18 cellular contexts compared by ENCODE assay signal in the genomic region with DNA sequence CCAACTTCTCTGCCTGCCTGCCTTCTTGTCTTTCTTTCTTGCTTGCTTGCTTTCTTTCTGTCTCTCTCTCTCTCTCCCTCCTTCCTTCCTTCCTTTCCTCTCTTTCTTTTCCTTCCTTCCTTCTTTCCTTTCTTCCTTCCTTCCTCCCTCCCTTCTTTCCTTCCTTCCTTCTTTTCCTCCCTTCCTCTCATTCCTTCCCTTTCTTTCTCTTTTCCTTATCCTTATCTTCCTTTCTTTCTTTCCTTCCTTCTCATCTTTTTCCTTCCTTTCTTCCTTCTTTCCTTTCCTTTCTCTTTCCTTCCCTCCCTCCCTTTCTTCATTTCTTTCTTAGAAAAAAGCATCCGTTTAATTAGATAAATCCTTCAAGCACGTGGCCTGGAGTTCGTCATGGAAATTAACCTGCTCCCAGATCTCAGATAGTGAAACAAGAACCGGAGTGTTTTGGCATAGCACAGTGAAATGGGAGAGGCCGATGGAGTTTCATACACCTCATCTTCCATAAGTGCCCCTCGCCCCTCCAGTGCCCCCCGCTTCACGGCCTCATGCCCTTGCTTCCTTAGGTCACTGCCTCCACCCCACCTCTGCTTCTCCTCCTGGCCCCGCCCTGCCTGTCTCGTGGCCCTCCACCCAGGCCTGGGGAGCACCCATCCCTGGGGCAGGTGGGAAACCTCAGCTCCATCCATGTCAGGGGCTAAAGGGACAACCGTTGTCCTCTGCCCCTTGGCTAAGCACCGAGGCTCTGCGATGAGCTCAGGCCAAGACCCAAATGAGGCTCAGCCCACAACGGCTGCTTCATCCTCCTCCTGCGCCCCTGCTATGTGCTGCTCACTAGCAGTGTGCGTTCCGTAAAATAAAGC. TPM values are rescaled to one million over a fixed set of nuclear protein-coding genes. Genes with fewer than 3 reads are reported as not detected.
DNase-seq lines count a peak whose midpoint lies in the region; ATAC-seq and TF ChIP-seq lines count a peak whose summit lies in the region.
"Had no signal": no experiment of that assay in that cellular context is flagged by ENCODE, and none has a peak within 500 bp of the region (broad histone marks: within the 10 kb centered on the region; RNA-seq: fewer than 3 reads in every experiment).

No MANE protein-coding gene starts in this region.

- H3K9me3 ChIP-seq in mucosa of stomach (ENCODE audit: control insufficient read depth, low read length), result no peaks in the 10 kb centered on the region
- no peaks in the 10 kb centered on the region for H3K9me3 ChIP-seq in sigmoid colon
- H3K9me3 ChIP-seq in vagina, result no peaks in the 10 kb centered on the region
- H3K9me3 ChIP-seq: MG63 had no signal

- H3K4me3 ChIP-seq in mucosa of stomach (ENCODE audit: low read length), result no peak overlapping the region
- H3K4me3 ChIP-seq in sigmoid colon, result no peak overlapping the region
- H3K4me3 ChIP-seq in vagina, result no peak overlapping the region
- H3K4me3 ChIP-seq: MG63 had no signal

- TF ChIP-seq POLR2A in sigmoid colon (IDR thresholded peaks at IDR 0.05) (no peak), vagina (IDR thresholded peaks at IDR 0.05) (no peak)

- POLR2A ChIA-PET in WTC11 (lab: Charles Lee), result no interaction called here

- H3K36me3 ChIP-seq in mucosa of stomach (ENCODE audit: control insufficient read depth, insufficient read depth, low read length), result no peaks in the 10 kb centered on the region
- H3K36me3 ChIP-seq in sigmoid colon, result no peaks in the 10 kb centered on the region
- no peaks in the 10 kb centered on the region for H3K36me3 ChIP-seq in vagina
- H3K36me3 ChIP-seq: MG63 had no signal

- CTCF ChIA-PET in WTC11 (lab: Charles Lee), result interaction anchor here (1.1 kb wide), 1 partner anchor 157 kb away, joined by 3 read pairs; no protein-coding TSS in a partner anchor

- H3K27ac ChIP-seq in sigmoid colon (peak overlapping the region in 3 of 4 donors; percentile 72 to 92 (median 91)), vagina (no peak overlapping the region)
- H3K27ac ChIP-seq: C4-2B had no signal

- H3K27ac Mint-ChIP-seq in WTC11, result no peak overlapping the region

- peak in 1 of 4 donors; percentile 36 for TF ChIP-seq EP300 in sigmoid colon (IDR thresholded peaks at IDR 0.05)

- TF ChIP-seq CTCF in WTC11 (IDR thresholded peaks at IDR 0.05) (no peak), sigmoid colon (IDR thresholded peaks at IDR 0.05) (no peak), vagina (IDR thresholded peaks at IDR 0.05) (no peak)

- H3K36me3 Mint-ChIP-seq in WTC11, result no peaks in the 10 kb centered on the region

- ATAC-seq in WTC11, result no peak
- no peak for ATAC-seq in HG03439 (IDR thresholded peaks at IDR 0.05; ENCODE audit: unreplicated experiment)

- peak overlapping the region; percentile 7 for H3K9ac ChIP-seq in mucosa of stomach (ENCODE audit: low read length)

- peaks cover 84% of the 10 kb centered on the region for H3K4me1 ChIP-seq in mucosa of stomach (ENCODE audit: control insufficient read depth, insufficient read depth, low read length)
- H3K4me1 ChIP-seq in sigmoid colon, result peaks cover 0 to 98% (median 51%) of the 10 kb centered on the region in 4 donors
- H3K4me1 ChIP-seq in vagina, result peaks cover 9% of the 10 kb centered on the region

- WGBS in sigmoid colon, 2 donors, result 52 to 76% methylated on average over 17 of the region's 17 CpGs

- DNase-seq in activated effector memory CD4-positive, alpha-beta T cell treated with anti-CD3 and anti-CD28 coated beads, Interleukin-2, amount 50 U/mL, for 16 hours, result peak; percentile 55
- DNase-seq in activated effector memory CD4-positive, alpha-beta T cell treated with Interleukin-2 at 50 U/mL for 16 hours, result no peak
- DNase-seq in WTC11 (ENCODE audit: low spot score) (no peak), sigmoid colon (no peak), NCI-H2171 treated with DMSO at 0.1 percent for 48 hours (lab: John Stamatoyannopoulos, UW) (no peak), vagina (ENCODE audit: extremely low spot score in 2 of 2) (no peak)
- DNase-seq: COR-L47, DMS53, GOT3, KG1, MG63, NCI-H1105, NCI-H187, NCI-H446 treated with DMSO at 0.1 percent for 48 hours, NCI-H748 treated with DMSO at 0.1 percent for 48 hours had no signal

- H3K4me3 Mint-ChIP-seq in WTC11, result no peak overlapping the region

- H3K27me3 Mint-ChIP-seq in WTC11 (ENCODE audit: low read depth), result no peaks in the 10 kb centered on the region

- H3K27me3 ChIP-seq in mucosa of stomach (ENCODE audit: control insufficient read depth, insufficient read depth, low read length) (no peaks in the 10 kb centered on the region), sigmoid colon (no peaks in the 10 kb centered on the region), vagina (no peaks in the 10 kb centered on the region)

- H3K9me3 Mint-ChIP-seq in WTC11, result no peaks in the 10 kb centered on the region

- intact Hi-C loops in sigmoid colon (cut with DNase I) (loop anchor here (5.0 kb wide), 1 partner anchor 58 kb away; no protein-coding TSS in a partner anchor), vagina (cut with DNase I) (no loop called here)

- no peaks in the 10 kb centered on the region for H3K4me1 Mint-ChIP-seq in WTC11

TF ChIP-seq in WTC11, 78 proteins besides CTCF, POLR2A, EP300 and RAD21:
- TF ChIP-seq ZNF138 (CRISPR knock-in tag; conservative IDR thresholded peaks at IDR 0.05) (no peak), PRRX2 (CRISPR knock-in tag; IDR thresholded peaks at IDR 0.05) (no peak), JUN (CRISPR knock-in tag; IDR thresholded peaks at IDR 0.05) (no peak), ZNF512 (CRISPR knock-in tag; IDR thresholded peaks at IDR 0.05; ENCODE audit: borderline replicate concordance) (0 out of 2 replicates have a peak, but pooled peaks have one; percentile 33)
- TF ChIP-seq, protein P1, sequence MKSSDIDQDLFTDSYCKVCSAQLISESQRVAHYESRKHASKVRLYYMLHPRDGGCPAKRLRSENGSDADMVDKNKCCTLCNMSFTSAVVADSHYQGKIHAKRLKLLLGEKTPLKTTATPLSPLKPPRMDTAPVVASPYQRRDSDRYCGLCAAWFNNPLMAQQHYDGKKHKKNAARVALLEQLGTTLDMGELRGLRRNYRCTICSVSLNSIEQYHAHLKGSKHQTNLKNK (CRISPR knock-in tag; IDR thresholded peaks at IDR 0.05), result no peak

RNA-seq across cellular contexts. Expression of gene CASZ1, which starts 11.2 kb away (rescaled TPM):
- total RNA-seq in WTC11 (2021) (6.9 to 11.7 TPM (median 8.7 TPM) in 3 replicates), sigmoid colon (10 to 100 TPM; 12.7 to 47.9 (median 32.3) TPM), vagina (30.7 TPM)
- 10 to 100 TPM in 1 of 3 donors, 1 to 10 TPM in 2; 4.2 to 23.6 (median 9.2) TPM for polyA plus RNA-seq in sigmoid colon
